In genomic region chr7:155439311-155440017, GRCh38 we compare ENCODE assay signal across 37 cellular contexts. TPM values are rescaled to one million over a fixed set of nuclear protein-coding genes. Genes with fewer than 3 reads are reported as not detected.
"Had no signal": no experiment of that assay in that cellular context is flagged by ENCODE, and none has a peak within 500 bp of the region (broad histone marks: within the 10 kb centered on the region; RNA-seq: fewer than 3 reads in every experiment).

No MANE protein-coding gene starts in this region.

- H3K9ac ChIP-seq: parathyroid adenoma had no signal

- DNase-seq: caudate nucleus; cerebellar nuclear complex; colonic mucosa; dermis blood vessel endothelial cell; foreskin fibroblast; gastrocnemius medialis; hippocampal formation; kidney glomerular epithelial cell; left colon; mesenchymal stem cell; midbrain; naive thymus-derived CD4-positive, alpha-beta T cell; occipital lobe; stimulated activated CD4-positive, alpha-beta T cell treated with anti-CD3 and anti-CD28 coated beads, Interleukin-2, amount 100 ng/mL, for 24 hours; stimulated activated CD4-positive, alpha-beta T cell treated with anti-CD3 and anti-CD28 coated beads, Interleukin-4, amount 100 ng/mL, for 24 hours; stimulated activated naive CD4-positive, alpha-beta T cell treated with Interleukin-2 at 50 U/mL for 16 hours; stomach; thyroid gland; trophoblast cell had no signal

- H3K27ac ChIP-seq: colonic mucosa, epithelial cell of prostate, gastrocnemius medialis, heart left ventricle, parathyroid adenoma, prostate gland, right atrium auricular region, stomach, thyroid gland had no signal

- FAIRE-seq: islet of Langerhans had no signal

- H3K9me3 Mint-ChIP-seq: naive thymus-derived CD4-positive, alpha-beta T cell; stimulated activated effector memory CD8-positive, alpha-beta T cell treated with anti-CD3 and anti-CD28 coated beads, Interleukin-12 subunit alpha, Interleukin-12 subunit beta, amount 100 ng/mL, for 72 hours had no signal

- H3K36me3 ChIP-seq: colonic mucosa, gastrocnemius medialis, heart left ventricle, prostate gland, right atrium auricular region, stomach, thyroid gland had no signal

- H3K9me3 ChIP-seq: colonic mucosa, gastrocnemius medialis, heart left ventricle, prostate gland, right atrium auricular region, stomach, thyroid gland had no signal

- H2AFZ ChIP-seq: parathyroid adenoma had no signal

- H3K4me3 Mint-ChIP-seq: naive thymus-derived CD4-positive, alpha-beta T cell; nephron; stimulated activated effector memory CD8-positive, alpha-beta T cell treated with anti-CD3 and anti-CD28 coated beads, Interleukin-12 subunit alpha, Interleukin-12 subunit beta, amount 100 ng/mL, for 72 hours had no signal

- H3K4me1 Mint-ChIP-seq: nephron; stimulated activated effector memory CD8-positive, alpha-beta T cell treated with anti-CD3 and anti-CD28 coated beads, Interleukin-12 subunit alpha, Interleukin-12 subunit beta, amount 100 ng/mL, for 72 hours had no signal

- ATAC-seq: esophagus mucosa; gastrocnemius medialis; heart left ventricle; left colon; naive thymus-derived CD4-positive, alpha-beta T cell; sciatic nerve; stimulated activated effector memory CD8-positive, alpha-beta T cell treated with anti-CD3 and anti-CD28 coated beads, Interleukin-12 subunit alpha, Interleukin-12 subunit beta, amount 100 ng/mL, for 72 hours had no signal

- H3K4me3 ChIP-seq: colonic mucosa, gastrocnemius medialis, heart left ventricle, prostate gland, right atrium auricular region, smooth muscle cell, stomach, thyroid gland had no signal

- H3K27me3 ChIP-seq: colonic mucosa, right atrium auricular region, thyroid gland had no signal

- H3K4me2 ChIP-seq: smooth muscle cell had no signal

- H3K79me2 ChIP-seq: parathyroid adenoma had no signal

- H3K27ac Mint-ChIP-seq: naive thymus-derived CD4-positive, alpha-beta T cell; nephron; stimulated activated effector memory CD8-positive, alpha-beta T cell treated with anti-CD3 and anti-CD28 coated beads, Interleukin-12 subunit alpha, Interleukin-12 subunit beta, amount 100 ng/mL, for 72 hours had no signal

- H3K36me3 Mint-ChIP-seq: naive thymus-derived CD4-positive, alpha-beta T cell; stimulated activated effector memory CD8-positive, alpha-beta T cell treated with anti-CD3 and anti-CD28 coated beads, Interleukin-12 subunit alpha, Interleukin-12 subunit beta, amount 100 ng/mL, for 72 hours had no signal

- H3K4me1 ChIP-seq: colonic mucosa, gastrocnemius medialis, heart left ventricle, parathyroid adenoma, prostate gland, right atrium auricular region, stomach, thyroid gland had no signal

RNA-seq across cellular contexts. Expression of gene EN2, which starts 18.5 kb away (rescaled TPM):
- total RNA-seq: colonic mucosa; dermis blood vessel endothelial cell; esophagus mucosa; glomerular endothelial cell; left colon; lung microvascular endothelial cell; mucosa of gallbladder; naive thymus-derived CD4-positive, alpha-beta T cell; occipital lobe; right atrium auricular region; sciatic nerve; smooth muscle cell; stomach; subcutaneous adipose tissue; temporal lobe; ureter had no signal
- polyA plus RNA-seq: liver; naive thymus-derived CD4-positive, alpha-beta T cell; smooth muscle cell had no signal
